ENCODE assay signal across 24 cellular contexts in genomic region chr11:3173795-3174194, GRCh38. TPM values are rescaled to one million over a fixed set of nuclear protein-coding genes. Genes with fewer than 3 reads are reported as not detected.
DNase-seq lines count a peak whose midpoint lies in the region; ATAC-seq, FAIRE-seq and TF ChIP-seq lines count a peak whose summit lies in the region.
"Had no signal": no experiment of that assay in that cellular context is flagged by ENCODE, and none has a peak within 500 bp of the region (broad histone marks: within the 10 kb centered on the region; RNA-seq: fewer than 3 reads in every experiment).

No MANE protein-coding gene starts in this region.

- no peak overlapping the region for H3K4me2 ChIP-seq in H9 (ENCODE audit: insufficient read depth, insufficient read length, low read length)
- H3K4me2 ChIP-seq in K562 (ENCODE audit: insufficient read depth, low read length): no peak overlapping the region
- no peak overlapping the region for H3K4me2 ChIP-seq in neuronal stem cell (ENCODE audit: insufficient read depth, low read length, poor library complexity, severe bottlenecking)

- H4K5ac ChIP-seq in H9 (ENCODE audit: insufficient read length, low read depth, low read length): peak overlapping the region; percentile 54

- in situ Hi-C loops in K562 (cut with MboI): no loop called here

- intact Hi-C loops in K562 (cut with micrococcal nuclease): no loop called here

- no peak overlapping the region for H2BK20ac ChIP-seq in H9 (ENCODE audit: low read depth, low read length, poor library complexity, severe bottlenecking)

- H3K18ac ChIP-seq in H9 (ENCODE audit: insufficient read length, low read depth, low read length): no peak overlapping the region
- no peak overlapping the region for H3K18ac ChIP-seq in neuronal stem cell (ENCODE audit: low read length)

- peaks cover 8% of the 10 kb centered on the region in 2 experiments for H3K4me1 Mint-ChIP-seq in H9

- peaks cover 0 to 14% of the 10 kb centered on the region in 2 experiments; a peak in 3 of 5 replicates for H3K9me3 Mint-ChIP-seq in H9

- no peak overlapping the region for H3K27ac Mint-ChIP-seq in H9
- H3K27ac Mint-ChIP-seq: CD4-positive, alpha-beta memory T cell had no signal

- H3K9me3 ChIP-seq in H9 (ENCODE audit: control insufficient read depth, low read depth, low read length) (no peaks in the 10 kb centered on the region), K562 (replicated peaks; ENCODE audit: control insufficient read depth, insufficient read depth, low read depth, low read length) (peaks cover 15% of the 10 kb centered on the region), neuronal stem cell (replicated peaks in 1 of 2; ENCODE audit: control insufficient read depth in 2 of 2, insufficient read depth in 1 of 2, low read depth in 1 of 2, low read length in 2 of 2) (peaks cover 6 to 8% of the 10 kb centered on the region in 2 donors)

- H3K9me1 ChIP-seq in K562 (ENCODE audit: control insufficient read depth, insufficient read depth, low read length): no peaks in the 10 kb centered on the region

- 100% methylated on average over 1 of the region's 2 CpGs for WGBS in H9 (ENCODE audit: extremely low coverage, insufficient read length, low lambda C conversion rate)
- 0% methylated on average over 2 of the region's 2 CpGs for WGBS in K562 (ENCODE audit: insufficient coverage, low coverage, missing lambda C conversion rate)
- 100% methylated on average over 1 of the region's 2 CpGs for WGBS in neuronal stem cell (ENCODE audit: extremely low coverage in 2 of 2, insufficient read length in 2 of 2, insufficient replicate concordance in 1 of 2), 2 donors

- FAIRE-seq in HTR-8/SVneo (lab: Jason Lieb, UNC) (peak; percentile 99), K562 (lab: Jason Lieb, UNC) (no peak)
- FAIRE-seq: GM19239 had no signal

- TF ChIP-seq EP300 in K562 (IDR thresholded peaks at IDR 0.05; ENCODE audit: low read length): no peak

- H3K4ac ChIP-seq in H9 (ENCODE audit: low read depth, low read length) (no peak overlapping the region), neuronal stem cell (ENCODE audit: low read length) (no peak overlapping the region)

- H3K36me3 Mint-ChIP-seq in H9 (ENCODE audit: insufficient read depth in 1 of 3, low read depth in 3 of 3): 0 out of 7 replicates have a peak, but pooled peaks cover 0 to 5% (median 0%) of the 10 kb centered on the region in 3 experiments

- H3K9ac ChIP-seq in H9 (ENCODE audit: extremely low read depth, insufficient read length, low read length): no peak overlapping the region
- no peak overlapping the region for H3K9ac ChIP-seq in K562 (ENCODE audit: insufficient read depth in 1 of 2, low read depth in 2 of 2, low read length in 2 of 2)
- peak overlapping the region; percentile 9 for H3K9ac ChIP-seq in neuronal stem cell (ENCODE audit: low read depth, low read length, poor library complexity)
- H3K9ac ChIP-seq: GM23248 had no signal

- DNase-seq in H9: no peak
- no peak for DNase-seq in HTR-8/SVneo (ENCODE audit: insufficient read length, low spot score)
- no peak for DNase-seq in K562 (ENCODE audit: extremely low read depth in 1 of 4, low spot score in 3 of 4)
- DNase-seq in neuronal stem cell (ENCODE audit: low spot score): no peak
- DNase-seq in T-helper 1 cell: no peak
- DNase-seq in NCI-H1417 treated with DMSO at 0.1 percent for 48 hours (lab: John Stamatoyannopoulos, UW): no peak
- no peak for DNase-seq in hepatic stellate cell (ENCODE audit: low spot score)
- DNase-seq in mesenteric fat pad (ENCODE audit: low spot score): no peak
- DNase-seq: C1 segment of cervical spinal cord; Calu3; CD4-positive, alpha-beta memory T cell; COR-L47; DMS53; DMS79 treated with DMSO at 0.1 percent for 48 hours; GF-D8; GM23248 had no signal

- H3K27ac ChIP-seq in H9 (ENCODE audit: insufficient read length, low read depth, low read length): no peak overlapping the region
- no peak overlapping the region for H3K27ac ChIP-seq in K562 (ENCODE audit: extremely low read depth, low read depth, low read length)
- H3K27ac ChIP-seq in neuronal stem cell (replicated peaks; ENCODE audit: low read length): no peak overlapping the region
- H3K27ac ChIP-seq: GM23248 had no signal

- no peaks in the 10 kb centered on the region for H3K23me2 ChIP-seq in H9 (ENCODE audit: insufficient read length, low read depth, low read length, poor library complexity, severe bottlenecking)

- H2BK5ac ChIP-seq in H9 (ENCODE audit: insufficient read length, low read length) (no peak overlapping the region), neuronal stem cell (ENCODE audit: low read length) (no peak overlapping the region)

- POLR2A ChIA-PET in K562 (lab: Yijun Ruan, JAX): no interaction called here

- no peak for TF ChIP-seq POLR2A in K562 (conservative IDR thresholded peaks at IDR 0.05)

- H3K36me3 ChIP-seq in K562 (ENCODE audit: control insufficient read depth, insufficient read depth, low read length) (no peaks in the 10 kb centered on the region), neuronal stem cell (replicated peaks in 1 of 2; ENCODE audit: control insufficient read depth in 2 of 2, insufficient read depth in 2 of 2, low read length in 2 of 2) (no peaks in the 10 kb centered on the region)
- H3K36me3 ChIP-seq: HAP-1 had no signal

- TF ChIP-seq CTCF in H9 (conservative IDR thresholded peaks at IDR 0.05) (no peak), K562 (IDR thresholded peaks at IDR 0.05 in 2 of 3, conservative IDR thresholded peaks at IDR 0.05 in 1 of 3; ENCODE audit: insufficient read depth in 2 of 3, low read depth in 1 of 3, low read length in 3 of 3) (no peak)

- H3K4me3 Mint-ChIP-seq in H9: no peak overlapping the region
- H3K4me3 Mint-ChIP-seq: CD4-positive, alpha-beta memory T cell had no signal

- H3K56ac ChIP-seq in H9 (ENCODE audit: insufficient read length, low read depth, low read length): no peak overlapping the region

- TF ChIP-seq RAD21 in K562 (CRISPR knock-in tag; conservative IDR thresholded peaks at IDR 0.05 in 1 of 2, IDR thresholded peaks at IDR 0.05 in 1 of 2): no peak

- H3K79me1 ChIP-seq in H9 (ENCODE audit: insufficient read depth, low read depth, low read length, poor library complexity, severe bottlenecking) (no peaks in the 10 kb centered on the region), neuronal stem cell (ENCODE audit: low read depth, low read length) (no peaks in the 10 kb centered on the region)

- no peak overlapping the region for H3K23ac ChIP-seq in H9 (ENCODE audit: insufficient read length, low read depth, low read length)
- no peak overlapping the region for H3K23ac ChIP-seq in neuronal stem cell (ENCODE audit: low read depth, low read length, poor library complexity)

- no peak for ATAC-seq in K562

- H4K8ac ChIP-seq in H9 (replicated peaks; ENCODE audit: insufficient read length, low read depth, low read length) (no peak overlapping the region), neuronal stem cell (ENCODE audit: low read depth, low read length) (no peak overlapping the region)

- no peak overlapping the region for H3K4me3 ChIP-seq in K562
- H3K4me3 ChIP-seq in neuronal stem cell (ENCODE audit: low read length in 2 of 2): peak overlapping the region in 1 of 2 donors; percentile 55
- H3K4me3 ChIP-seq: GM23248, HAP-1 had no signal

- H4K91ac ChIP-seq in H9 (ENCODE audit: insufficient read length, low read depth, low read length): no peak overlapping the region
- H4K91ac ChIP-seq in neuronal stem cell (ENCODE audit: low read depth, low read length, poor library complexity): no peak overlapping the region

- H3K79me2 ChIP-seq in H9 (ENCODE audit: insufficient read depth, low read length): no peaks in the 10 kb centered on the region
- H3K79me2 ChIP-seq in K562 (ENCODE audit: control insufficient read depth, insufficient read depth, low read length): no peaks in the 10 kb centered on the region

- H2BK120ac ChIP-seq in H9 (ENCODE audit: low read depth, low read length, poor library complexity, severe bottlenecking): no peak overlapping the region
- no peak overlapping the region for H2BK120ac ChIP-seq in neuronal stem cell (ENCODE audit: low read depth, low read length)

- BruUV-seq in K562 (replicated peaks; lab: Mats Ljungman, UMichigan): no TSS peak

- no peaks in the 10 kb centered on the region; the same call in 1 of the 2 replicates for H3K4me1 ChIP-seq in H9 (ENCODE audit: insufficient read depth, low read length)
- H3K4me1 ChIP-seq in K562 (replicated peaks in 1 of 2; ENCODE audit: control insufficient read depth in 2 of 2, insufficient read depth in 2 of 2, low read length in 2 of 2): peaks cover 15 to 22% of the 10 kb centered on the region in 2 experiments
- peaks cover 6 to 10% of the 10 kb centered on the region in 2 donors for H3K4me1 ChIP-seq in neuronal stem cell (ENCODE audit: control insufficient read depth in 2 of 2, insufficient read depth in 1 of 2, low read depth in 1 of 2, low read length in 2 of 2)

- peaks cover 38% of the 10 kb centered on the region for H3K27me3 Mint-ChIP-seq in H9 (ENCODE audit: low read depth)

- H4K20me1 ChIP-seq in H9 (ENCODE audit: control insufficient read depth, insufficient read depth, insufficient read length): no peaks in the 10 kb centered on the region
- no peaks in the 10 kb centered on the region; the same call in 1 of the 2 replicates for H4K20me1 ChIP-seq in K562 (replicated peaks; ENCODE audit: control insufficient read depth, insufficient read depth, low read length)

- H2BK15ac ChIP-seq in H9 (ENCODE audit: low read depth, low read length): no peak overlapping the region
- H2BK15ac ChIP-seq in neuronal stem cell (ENCODE audit: low read length): no peak overlapping the region

- H3K14ac ChIP-seq in H9 (ENCODE audit: insufficient read depth, low read length) (no peak overlapping the region), neuronal stem cell (ENCODE audit: low read length) (no peak overlapping the region)

- H2AFZ ChIP-seq in H9 (ENCODE audit: low read length) (no peak overlapping the region), K562 (ENCODE audit: low read depth, low read length) (no peak overlapping the region), neuronal stem cell (ENCODE audit: low read length) (no peak overlapping the region)
- H2AFZ ChIP-seq: GM23248 had no signal

- H3K27me3 ChIP-seq in H9 (ENCODE audit: insufficient read depth, low read length) (peaks cover 2% of the 10 kb centered on the region; the same call in 1 of the 2 replicates), K562 (ENCODE audit: control insufficient read depth in 2 of 2, insufficient read depth in 2 of 2, low read length in 2 of 2) (no peaks in the 10 kb centered on the region; a peak in 1 of 5 replicates), neuronal stem cell (ENCODE audit: control insufficient read depth in 3 of 3, insufficient read depth in 3 of 3, low read depth in 1 of 3, low read length in 3 of 3) (peaks cover 0 to 37% (median 4%) of the 10 kb centered on the region in 3 experiments)

- no peak overlapping the region for H3T11ph ChIP-seq in H9 (ENCODE audit: low read length)

- no peak overlapping the region for H2AK5ac ChIP-seq in H9 (ENCODE audit: insufficient read length, low read length)
- H2AK5ac ChIP-seq in neuronal stem cell (ENCODE audit: low read depth, low read length): no peak overlapping the region

- no peak overlapping the region for H2BK12ac ChIP-seq in H9 (ENCODE audit: insufficient read length, low read depth, low read length)
- no peak overlapping the region for H2BK12ac ChIP-seq in neuronal stem cell (ENCODE audit: low read length)

- CTCF ChIA-PET in K562 (lab: Yijun Ruan, JAX; ENCODE audit: low intra/inter-chr PET ratio): no interaction called here

RNA-seq across cellular contexts. Expression of gene OSBPL5, which starts 8.7 kb away (rescaled TPM):
- total RNA-seq in H9 (2021) (11.1 and 16.1 TPM in 2 replicates), K562 (2014; rRNA removed) (6.6 and 8.0 TPM in 2 replicates), K562 (2014; rRNA removed; fragmentation: Illumina TruSeq; extraction: Trizol) (1.4 and 2.4 TPM in 2 replicates), K562 (2015; rRNA removed; fragmentation: Illumina TruSeq; extraction: Trizol) (6.4 and 6.5 TPM in 2 replicates), K562 (2021) (14.3 and 14.8 TPM in 2 replicates), mesenteric fat pad (41.4 TPM)
- 40.9 and 87.7 TPM in 2 replicates for total RNA-seq in K562 (2011; cell fraction: chromatin; rRNA removed; ENCODE audit: low replicate concordance)
- total RNA-seq in K562 (2011; cell fraction: nucleolus; rRNA removed): 31.7 and 40.8 TPM in 2 replicates
- total RNA-seq in K562 (2011; cell fraction: nucleoplasm; rRNA removed): 28.2 and 35.2 TPM in 2 replicates
- polyA plus RNA-seq in K562 (2011; rRNA removed) (3.2 and 7.5 TPM in 2 replicates), K562 (2014; fragmentation: Illumina TruSeq; extraction: Trizol) (3.1 and 4.6 TPM in 2 replicates), K562 (2014; fragmentation: Nextera tagmentation; extraction: Ambion mirVana) (under 1 TPM; 0.06 to 0.10 TPM), K562 (2014; rRNA removed) (6.6 and 11.9 TPM in 2 replicates)
- 3.8 and 6.2 TPM in 2 replicates for polyA plus RNA-seq in K562 (2011; cell fraction: cytosol; rRNA removed)
- polyA plus RNA-seq in K562 (2011; cell fraction: nucleus; rRNA removed): 22.7 and 40.1 TPM in 2 replicates
- polyA plus RNA-seq in K562 (2012): 7.8 and 10.2 TPM in 2 replicates
- 1.6 and 1.9 TPM in 2 replicates for polyA minus RNA-seq in K562 (2011; rRNA and poly(A)+ RNA removed)
- 5.9 and 6.9 TPM in 2 replicates for polyA minus RNA-seq in K562 (2011; cell fraction: cytosol; rRNA and poly(A)+ RNA removed)
- 13.1 and 15.5 TPM in 2 replicates for polyA minus RNA-seq in K562 (2011; cell fraction: nucleus; rRNA and poly(A)+ RNA removed)
- polyA plus RNA-seq in neuronal stem cell (2013, experiment 1 of 2): 9.5 TPM
- polyA plus RNA-seq in neuronal stem cell (2013, experiment 2 of 2): 9.7 TPM

RNA-seq across cellular contexts. Expression of gene MRGPRG, which starts 44.8 kb away (rescaled TPM):
- total RNA-seq in H9 (2021): not detected in 2 replicates
- not detected in 2 replicates for total RNA-seq in K562 (2011; cell fraction: chromatin; rRNA removed; ENCODE audit: low replicate concordance)
- total RNA-seq in K562 (2011; cell fraction: nucleolus; rRNA removed): not detected in 2 replicates
- total RNA-seq in K562 (2011; cell fraction: nucleoplasm; rRNA removed): not detected in 2 replicates
- total RNA-seq in K562 (2014; rRNA removed): not detected in 2 replicates
- not detected in 2 replicates for total RNA-seq in K562 (2014; rRNA removed; fragmentation: Illumina TruSeq; extraction: Trizol)
- total RNA-seq in K562 (2015; rRNA removed; fragmentation: Illumina TruSeq; extraction: Trizol): not detected in 2 replicates
- total RNA-seq in K562 (2021): not detected in 2 replicates
- not detected in 2 replicates for polyA plus RNA-seq in K562 (2011; rRNA removed)
- polyA plus RNA-seq in K562 (2011; cell fraction: cytosol; rRNA removed): not detected in 2 replicates
- polyA plus RNA-seq in K562 (2011; cell fraction: nucleus; rRNA removed): not detected in 2 replicates
- polyA plus RNA-seq in K562 (2012): not detected in 2 replicates
- polyA plus RNA-seq in K562 (2014; fragmentation: Illumina TruSeq; extraction: Trizol): not detected in 2 replicates
- polyA plus RNA-seq in K562 (2014; fragmentation: Nextera tagmentation; extraction: Ambion mirVana): not detected
- polyA plus RNA-seq in K562 (2014; rRNA removed): not detected in 2 replicates
- not detected in 2 replicates for polyA minus RNA-seq in K562 (2011; rRNA and poly(A)+ RNA removed)
- not detected in 2 replicates for polyA minus RNA-seq in K562 (2011; cell fraction: cytosol; rRNA and poly(A)+ RNA removed)
- not detected in 2 replicates for polyA minus RNA-seq in K562 (2011; cell fraction: nucleus; rRNA and poly(A)+ RNA removed)
- polyA plus RNA-seq in neuronal stem cell (2013, experiment 1 of 2): not detected
- polyA plus RNA-seq in neuronal stem cell (2013, experiment 2 of 2): not detected
- total RNA-seq in mesenteric fat pad: not detected
- total RNA-seq: A172; A673; Calu3; CD4-positive, alpha-beta memory T cell; Daoy; G401; GM23248; H4 had no signal
- polyA plus RNA-seq: BJ; CD4-positive, alpha-beta memory T cell; GM23248 had no signal

RNA-seq across cellular contexts. Expression of gene MRGPRE, which starts 58.4 kb away (rescaled TPM):
- not detected in 2 replicates for total RNA-seq in H9 (2021)
- not detected in 2 replicates for total RNA-seq in K562 (2011; cell fraction: chromatin; rRNA removed; ENCODE audit: low replicate concordance)
- not detected in 2 replicates for total RNA-seq in K562 (2011; cell fraction: nucleolus; rRNA removed)
- not detected in 2 replicates for total RNA-seq in K562 (2011; cell fraction: nucleoplasm; rRNA removed)
- not detected in 2 replicates for total RNA-seq in K562 (2014; rRNA removed)
- not detected in 2 replicates for total RNA-seq in K562 (2014; rRNA removed; fragmentation: Illumina TruSeq; extraction: Trizol)
- not detected in 2 replicates for total RNA-seq in K562 (2015; rRNA removed; fragmentation: Illumina TruSeq; extraction: Trizol)
- not detected in 2 replicates for total RNA-seq in K562 (2021)
- polyA plus RNA-seq in K562 (2011; rRNA removed): not detected in 2 replicates
- polyA plus RNA-seq in K562 (2011; cell fraction: cytosol; rRNA removed): 0.09 TPM in 1 of 2 replicates, not detected in the other
- polyA plus RNA-seq in K562 (2011; cell fraction: nucleus; rRNA removed): not detected in 2 replicates
- not detected in 2 replicates for polyA plus RNA-seq in K562 (2012)
- polyA plus RNA-seq in K562 (2014; fragmentation: Illumina TruSeq; extraction: Trizol): not detected in 2 replicates
- not detected for polyA plus RNA-seq in K562 (2014; fragmentation: Nextera tagmentation; extraction: Ambion mirVana)
- polyA plus RNA-seq in K562 (2014; rRNA removed): not detected in 2 replicates
- not detected in 2 replicates for polyA minus RNA-seq in K562 (2011; rRNA and poly(A)+ RNA removed)
- not detected in 2 replicates for polyA minus RNA-seq in K562 (2011; cell fraction: cytosol; rRNA and poly(A)+ RNA removed)
- not detected in 2 replicates for polyA minus RNA-seq in K562 (2011; cell fraction: nucleus; rRNA and poly(A)+ RNA removed)
- polyA plus RNA-seq in neuronal stem cell (2013, experiment 1 of 2): not detected
- not detected for polyA plus RNA-seq in neuronal stem cell (2013, experiment 2 of 2)
- total RNA-seq in mesenteric fat pad: not detected
- total RNA-seq: A172; A673; Calu3; CD4-positive, alpha-beta memory T cell; Daoy; G401; GM23248; H4 had no signal
- polyA plus RNA-seq: BJ; CD4-positive, alpha-beta memory T cell; GM23248 had no signal
